8 cellular contexts compared by ENCODE assay signal in genomic region chr12:109927622-109928021, GRCh38.
DNase-seq lines count a peak whose midpoint lies in the region; ATAC-seq lines count a peak whose summit lies in the region.

No MANE protein-coding gene starts in this region.

- H3K4me3 Mint-ChIP-seq in activated T-cell treated with anti-CD3 and anti-CD28 coated beads, Interleukin-2, amount 50 U/mL, for 24 hours, result no peak overlapping the region

- H3K36me3 Mint-ChIP-seq in activated T-cell treated with anti-CD3 and anti-CD28 coated beads, Interleukin-2, amount 50 U/mL, for 24 hours (ENCODE audit: low read depth), result peaks cover 67% of the 10 kb centered on the region

- no peaks in the 10 kb centered on the region for H3K27me3 Mint-ChIP-seq in activated T-cell treated with anti-CD3 and anti-CD28 coated beads, Interleukin-2, amount 50 U/mL, for 24 hours

- DNase-seq in NCI-H748 (lab: John Stamatoyannopoulos, UW; ENCODE audit: unreplicated experiment), result peak; percentile 26
- DNase-seq in NCI-H748 treated with DMSO at 0.1 percent for 48 hours (lab: John Stamatoyannopoulos, UW), result no peak
- DNase-seq in NCI-H345 (lab: John Stamatoyannopoulos, UW), result peak; percentile 10
- peak; percentile 48 for DNase-seq in activated T-cell treated with anti-CD3 and anti-CD28 coated beads, Interleukin-2, amount 50 U/mL, for 24 hours
- peak; percentile 10 for DNase-seq in fibroblast of the conjunctiva (ENCODE audit: low read depth)
- DNase-seq in stimulated activated CD4-positive, alpha-beta T cell treated with anti-CD3 and anti-CD28 coated beads, Interleukin-15, amount 100 ng/mL, for 24 hours, result peak; percentile 58
- no peak for DNase-seq in inferior parietal cortex (ENCODE audit: extremely low spot score)

- H3K9me3 Mint-ChIP-seq in activated T-cell treated with anti-CD3 and anti-CD28 coated beads, Interleukin-2, amount 50 U/mL, for 24 hours, result no peaks in the 10 kb centered on the region

- H3K4me1 Mint-ChIP-seq in activated T-cell treated with anti-CD3 and anti-CD28 coated beads, Interleukin-2, amount 50 U/mL, for 24 hours (ENCODE audit: low read depth), result no peaks in the 10 kb centered on the region

- ATAC-seq in HG03025 (IDR thresholded peaks at IDR 0.05; ENCODE audit: low FRiP score, unreplicated experiment), result no peak

- peak overlapping the region; percentile 54 for H3K27ac Mint-ChIP-seq in activated T-cell treated with anti-CD3 and anti-CD28 coated beads, Interleukin-2, amount 50 U/mL, for 24 hours

Comparison
In these comparisons a context has a peak if more than half of its experiments do, and no peak if none do; other contexts are left out.
1. DNase-seq: peak in NCI-H748 (single experiment), NCI-H345 (single experiment), activated T-cell treated with anti-CD3 and anti-CD28 coated beads, Interleukin-2, amount 50 U/mL, for 24 hours (single experiment), fibroblast of the conjunctiva (single experiment) and stimulated activated CD4-positive, alpha-beta T cell treated with anti-CD3 and anti-CD28 coated beads, Interleukin-15, amount 100 ng/mL, for 24 hours (single experiment); none in NCI-H748 treated with DMSO at 0.1 percent for 48 hours (single experiment) and inferior parietal cortex (single experiment).